23 cellular contexts compared by ENCODE assay signal in the genomic region with DNA sequence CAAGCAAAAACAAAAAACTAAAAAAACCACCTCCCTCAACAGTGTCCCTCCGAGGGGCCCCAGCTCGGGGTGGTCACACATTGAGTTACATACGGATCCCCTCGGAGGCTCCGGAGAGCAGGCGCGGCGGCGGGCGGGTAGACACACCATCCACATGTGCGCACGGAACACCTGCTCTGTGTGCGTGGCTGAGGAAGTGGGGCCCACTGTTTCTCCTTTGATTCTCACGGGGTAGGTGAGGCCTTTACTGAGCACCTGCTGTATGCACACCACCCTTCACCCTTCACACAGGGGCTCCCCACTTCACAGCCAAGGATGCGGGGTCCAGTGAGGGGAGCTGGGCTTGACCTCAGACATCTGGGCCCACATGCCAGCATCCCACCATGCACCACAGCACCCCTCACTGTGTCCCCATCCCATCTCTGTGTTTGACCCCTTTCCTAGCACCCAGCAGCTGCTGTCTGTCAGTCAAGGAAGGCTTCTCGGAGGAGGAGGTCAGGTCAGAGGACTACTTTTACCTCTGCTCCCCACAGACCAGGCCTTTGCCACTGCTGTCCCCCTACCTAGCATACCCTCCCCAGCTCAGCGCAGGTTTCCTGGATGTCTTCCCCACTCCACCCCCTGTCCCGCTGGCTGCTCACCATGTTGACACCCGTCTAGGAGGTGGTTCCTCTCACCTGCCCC.
"Had no signal": no experiment of that assay in that cellular context is flagged by ENCODE, and none has a peak within 500 bp of the region (broad histone marks: within the 10 kb centered on the region; RNA-seq: fewer than 3 reads in every experiment).

No MANE protein-coding gene starts in this region.

- H3K4me1 ChIP-seq: Peyer's patch, SJSA1 had no signal

- H3K27me3 ChIP-seq: cardiac muscle cell, Peyer's patch had no signal

- H3K36me3 ChIP-seq: cardiac muscle cell, MG63, Peyer's patch, SJSA1 had no signal

- DNase-seq: activated CD4-positive, alpha-beta memory T cell treated with anti-CD3 and anti-CD28 coated beads for 36 hours; activated CD4-positive, alpha-beta T cell treated with anti-CD3 and anti-CD28 coated beads, Interleukin-2, amount 10 ng/mL, durations not matched to agents 7 days and 5 days; activated CD4-positive, CD25-positive, alpha-beta regulatory T cell; activated CD8-positive, alpha-beta memory T cell treated with anti-CD3 and anti-CD28 coated beads for 24 hours; activated effector memory CD4-positive, alpha-beta T cell treated with anti-CD3 and anti-CD28 coated beads, Interleukin-2, amount 50 U/mL, for 16 hours; activated naive CD4-positive, alpha-beta T cell treated with Interleukin-2 at 50 U/mL for 16 hours; activated T-cell treated with anti-CD3 and anti-CD28 coated beads, Interleukin-2, amount 50 U/mL, for 4 hours; amygdala; MG63; NCI-H1105; NCI-H1436 treated with DMSO at 0.1 percent for 48 hours; NCI-H187; NCI-H2081 treated with DMSO at 0.1 percent for 48 hours; NCI-H446; NCI-H524; Peyer's patch; SHP77; T-cell; T-helper 2 cell had no signal

- H3K9me3 ChIP-seq: MG63, Peyer's patch had no signal

- ATAC-seq: activated T-cell treated with anti-CD3 and anti-CD28 coated beads, Interleukin-2, amount 50 U/mL, for 4 hours; T-cell had no signal

- H3K4me3 ChIP-seq: cardiac muscle cell, MG63, Peyer's patch, SJSA1 had no signal

- H3K27ac ChIP-seq: cardiac muscle cell, Peyer's patch, RWPE1, SJSA1, VCaP had no signal
